8 cellular contexts compared by ENCODE assay signal in genomic region chr5:34915139-34915855, GRCh38.
DNase-seq lines count a peak whose midpoint lies in the region; ATAC-seq lines count a peak whose summit lies in the region.

Gene BRIX1 (plus strand): TSS chr5:34915711. CDS start chr5:34915739, 28 bp downstream.
Gene RAD1 (minus strand): TSS chr5:34915504. CDS start chr5:34914892, 612 bp downstream.

- DNase-seq in NCI-H526 (lab: John Stamatoyannopoulos, UW), result peak; percentile 98 to 100
- DNase-seq in activated CD4-positive, alpha-beta T cell treated with anti-CD3 and anti-CD28 coated beads for 4 hours, result peak; percentile 90 to 92
- peak; percentile 98 for DNase-seq in kidney tubule cell (ENCODE audit: low spot score)
- peak; percentile 80 to 92 (median 86) for DNase-seq in stimulated activated CD4-positive, alpha-beta T cell treated with anti-CD3 and anti-CD28 coated beads, Interleukin-1b, Interleukin-23, amount 100 ng/mL, for 24 hours (ENCODE audit: low read depth in 4 of 4, low spot score in 1 of 4)

- peaks cover 24 to 40% (median 32%) of the 10 kb centered on the region in 10 experiments for H3K4me1 ChIP-seq in BLaER1 treated with 17β-estradiol and CSF1 and Interleukin-3, amounts not matched to agents 10 nM and 100 nM

- H3K27ac ChIP-seq in BLaER1 treated with 17β-estradiol and CSF1 and Interleukin-3, amounts not matched to agents 10 nM and 100 nM, result peak within 1 kb of the TSS; percentile 64 to 96 (median 90)
- peak within 1 kb of the TSS; percentile 78 for H3K27ac ChIP-seq in cingulate gyrus (ENCODE audit: low read depth, low read length)

- H3K9ac ChIP-seq in BLaER1 treated with 17β-estradiol and CSF1 and Interleukin-3, amounts not matched to agents 10 nM and 100 nM, result peak within 1 kb of the TSS; percentile 87 to 98 (median 92)

- H3K27me3 ChIP-seq in BLaER1 treated with 17β-estradiol and CSF1 and Interleukin-3, amounts not matched to agents 10 nM and 100 nM, result no peaks in the 10 kb centered on the region

- ATAC-seq in GM19328 (IDR thresholded peaks at IDR 0.05; ENCODE audit: unreplicated experiment) (peak; percentile 99), HG03469 (IDR thresholded peaks at IDR 0.05; ENCODE audit: unreplicated experiment) (peak; percentile 97)

- H3K36me3 ChIP-seq in BLaER1 treated with 17β-estradiol and CSF1 and Interleukin-3, amounts not matched to agents 10 nM and 100 nM, result peaks cover 31 to 60% (median 55%) of the 10 kb centered on the region in 11 experiments

- H3K4me3 ChIP-seq in BLaER1 treated with 17β-estradiol and CSF1 and Interleukin-3, amounts not matched to agents 10 nM and 100 nM, result peak within 1 kb of the TSS; percentile 84 to 100 (median 92)

- peak within 1 kb of the TSS; percentile 83 to 99 (median 90) for H3K4me2 ChIP-seq in BLaER1 treated with 17β-estradiol and CSF1 and Interleukin-3, amounts not matched to agents 10 nM and 100 nM

- peaks cover 0 to 48% (median 23%) of the 10 kb centered on the region in 11 experiments; a peak in 15 of 22 replicates for H4K20me1 ChIP-seq in BLaER1 treated with 17β-estradiol and CSF1 and Interleukin-3, amounts not matched to agents 10 nM and 100 nM

- H3K9me3 ChIP-seq in BLaER1 treated with 17β-estradiol and CSF1 and Interleukin-3, amounts not matched to agents 10 nM and 100 nM (replicated peaks in 1 of 11), result no peaks in the 10 kb centered on the region

Comparison
In these comparisons a context has a peak if more than half of its experiments do, and no peak if none do; other contexts are left out.
1. Peak in every context shown above with its lines: DNase-seq, ATAC-seq, H3K4me3 ChIP-seq and H3K27ac ChIP-seq.